16 cellular contexts compared by ENCODE assay signal in genomic region chr2:75134802-75135201, GRCh38.
DNase-seq lines count a peak whose midpoint lies in the region; ATAC-seq and TF ChIP-seq lines count a peak whose summit lies in the region.
"Had no signal": no experiment of that assay in that cellular context is flagged by ENCODE, and none has a peak within 500 bp of the region (broad histone marks: within the 10 kb centered on the region; RNA-seq: fewer than 3 reads in every experiment).

No MANE protein-coding gene starts in this region.

- peak overlapping the region; percentile 24 for H3K9ac ChIP-seq in adipocyte (ENCODE audit: low read length)
- H3K9ac ChIP-seq: BLaER1 had no signal

- H3K9me3 ChIP-seq in A673 (ENCODE audit: low read depth, low read length, poor library complexity, severe bottlenecking) (no peaks in the 10 kb centered on the region), adipocyte (ENCODE audit: control insufficient read depth, low read length) (no peaks in the 10 kb centered on the region)
- H3K9me3 ChIP-seq: A549, BLaER1 had no signal

- no peak for DNase-seq in A673 (ENCODE audit: low spot score)
- no peak for DNase-seq in adipocyte (ENCODE audit: low read depth)
- DNase-seq in left kidney (ENCODE audit: low read depth, low spot score) = peak; percentile 62
- no peak for DNase-seq in activated T-cell treated with anti-CD3 and anti-CD28 coated beads, Interleukin-2, amount 50 U/mL, for 72 hours
- no peak for DNase-seq in D341Med (ENCODE audit: low spot score)
- no peak for DNase-seq in stimulated activated naive CD8-positive, alpha-beta T cell treated with anti-CD3 and anti-CD28 coated beads, Interleukin-15, amount 100 ng/mL, for 72 hours
- DNase-seq: CD4-positive, alpha-beta memory T cell; DND-41; H9 had no signal

- no peaks in the 10 kb centered on the region for H3K9me3 Mint-ChIP-seq in nephron
- no peaks in the 10 kb centered on the region for H3K9me3 Mint-ChIP-seq in activated T-cell treated with anti-CD3 and anti-CD28 coated beads, Interleukin-2, amount 50 U/mL, for 72 hours
- H3K9me3 Mint-ChIP-seq in stimulated activated naive CD8-positive, alpha-beta T cell treated with anti-CD3 and anti-CD28 coated beads, Interleukin-15, amount 100 ng/mL, for 72 hours = no peaks in the 10 kb centered on the region
- H3K9me3 Mint-ChIP-seq: CD14-positive monocyte; CD4-positive, alpha-beta memory T cell; H9 had no signal

- POLR2A ChIA-PET in A673 (lab: Charles Lee; ENCODE audit: low non-redundant PET) = interaction anchor here (0.6 kb wide), 1 partner anchor 293 kb away, joined by 3 read pairs; no protein-coding TSS in a partner anchor

- no peak for TF ChIP-seq CTCF in A673 (conservative IDR thresholded peaks at IDR 0.05; ENCODE audit: low read depth, low read length)
- no peak for TF ChIP-seq CTCF in nephron (IDR thresholded peaks at IDR 0.05; ENCODE audit: unreplicated experiment in 3 of 3)

- H3K36me3 ChIP-seq in A673 (ENCODE audit: insufficient read depth, low read length, poor library complexity, severe bottlenecking) = no peaks in the 10 kb centered on the region
- H3K36me3 ChIP-seq in adipocyte (ENCODE audit: control insufficient read depth, insufficient read depth, low read length, severe bottlenecking) = no peaks in the 10 kb centered on the region
- H3K36me3 ChIP-seq: BLaER1 had no signal

- ATAC-seq in activated T-cell treated with anti-CD3 and anti-CD28 coated beads, Interleukin-2, amount 50 U/mL, for 72 hours (replicated peaks in 1 of 2) = no peak
- ATAC-seq in stimulated activated naive CD8-positive, alpha-beta T cell treated with anti-CD3 and anti-CD28 coated beads, Interleukin-15, amount 100 ng/mL, for 72 hours = no peak
- ATAC-seq in HG02981 (IDR thresholded peaks at IDR 0.05; ENCODE audit: unreplicated experiment) = no peak
- ATAC-seq: A549 had no signal

- H3K27me3 ChIP-seq in A673 (replicated peaks; ENCODE audit: insufficient read depth, low read depth, low read length, poor library complexity) (no peaks in the 10 kb centered on the region), adipocyte (replicated peaks; ENCODE audit: control insufficient read depth, insufficient read depth, low read length) (no peaks in the 10 kb centered on the region)
- H3K27me3 ChIP-seq: BLaER1 had no signal

- peak overlapping the region; percentile 87 to 95 (median 94) for H3K27ac Mint-ChIP-seq in nephron
- no peak overlapping the region for H3K27ac Mint-ChIP-seq in activated T-cell treated with anti-CD3 and anti-CD28 coated beads, Interleukin-2, amount 50 U/mL, for 72 hours
- no peak overlapping the region for H3K27ac Mint-ChIP-seq in stimulated activated naive CD8-positive, alpha-beta T cell treated with anti-CD3 and anti-CD28 coated beads, Interleukin-15, amount 100 ng/mL, for 72 hours
- H3K27ac Mint-ChIP-seq: CD14-positive monocyte; CD4-positive, alpha-beta memory T cell; H9 had no signal

- CTCF ChIA-PET in A673 (lab: Charles Lee) = no interaction called here

- no peaks in the 10 kb centered on the region for H3K27me3 Mint-ChIP-seq in nephron (ENCODE audit: low read depth)
- no peaks in the 10 kb centered on the region for H3K27me3 Mint-ChIP-seq in activated T-cell treated with anti-CD3 and anti-CD28 coated beads, Interleukin-2, amount 50 U/mL, for 72 hours (ENCODE audit: low read depth)
- H3K27me3 Mint-ChIP-seq in stimulated activated naive CD8-positive, alpha-beta T cell treated with anti-CD3 and anti-CD28 coated beads, Interleukin-15, amount 100 ng/mL, for 72 hours = no peaks in the 10 kb centered on the region
- H3K27me3 Mint-ChIP-seq: CD4-positive, alpha-beta memory T cell had no signal

- peak overlapping the region; percentile 56 for H3K27ac ChIP-seq in A673 (ENCODE audit: low read depth, low read length, poor library complexity, severe bottlenecking)
- H3K27ac ChIP-seq: 22Rv1, A549, BLaER1, HL-60 had no signal

- H3K4me3 ChIP-seq in A673 (ENCODE audit: low read depth, low read length, poor library complexity, severe bottlenecking) = no peak overlapping the region
- peak overlapping the region; percentile 53 for H3K4me3 ChIP-seq in adipocyte (ENCODE audit: low read length)
- H3K4me3 ChIP-seq: A549, BLaER1 had no signal

- H3K4me1 ChIP-seq in A673 (ENCODE audit: insufficient read depth, low read length, poor library complexity, severe bottlenecking) (peaks cover 21% of the 10 kb centered on the region), adipocyte (ENCODE audit: control insufficient read depth, insufficient read depth, low read length) (peaks cover 32% of the 10 kb centered on the region)
- H3K4me1 ChIP-seq: A549, BLaER1 had no signal

- intact Hi-C loops in A673 (cut with micrococcal nuclease; ENCODE audit: unreplicated experiment) = no loop called here

- H3K36me3 Mint-ChIP-seq in nephron (ENCODE audit: low read depth) = no peaks in the 10 kb centered on the region
- H3K36me3 Mint-ChIP-seq in activated T-cell treated with anti-CD3 and anti-CD28 coated beads, Interleukin-2, amount 50 U/mL, for 72 hours (ENCODE audit: insufficient read depth in 2 of 2) = no peaks in the 10 kb centered on the region
- H3K36me3 Mint-ChIP-seq: CD14-positive monocyte; CD4-positive, alpha-beta memory T cell had no signal

- BruUV-seq in A673 (replicated peaks; lab: Mats Ljungman, UMichigan) = no TSS peak

- H3K4me3 Mint-ChIP-seq in nephron = peak overlapping the region in 1 of 3 experiments; percentile 1
- H3K4me3 Mint-ChIP-seq in activated T-cell treated with anti-CD3 and anti-CD28 coated beads, Interleukin-2, amount 50 U/mL, for 72 hours = no peak overlapping the region
- H3K4me3 Mint-ChIP-seq in stimulated activated naive CD8-positive, alpha-beta T cell treated with anti-CD3 and anti-CD28 coated beads, Interleukin-15, amount 100 ng/mL, for 72 hours = no peak overlapping the region
- H3K4me3 Mint-ChIP-seq: CD14-positive monocyte; CD4-positive, alpha-beta memory T cell; H9 had no signal

- peaks cover 37% of the 10 kb centered on the region for H3K4me1 Mint-ChIP-seq in nephron
- H3K4me1 Mint-ChIP-seq in activated T-cell treated with anti-CD3 and anti-CD28 coated beads, Interleukin-2, amount 50 U/mL, for 72 hours (ENCODE audit: low read depth) = no peaks in the 10 kb centered on the region
- no peaks in the 10 kb centered on the region for H3K4me1 Mint-ChIP-seq in stimulated activated naive CD8-positive, alpha-beta T cell treated with anti-CD3 and anti-CD28 coated beads, Interleukin-15, amount 100 ng/mL, for 72 hours
- H3K4me1 Mint-ChIP-seq: CD14-positive monocyte; CD4-positive, alpha-beta memory T cell had no signal

Comparison
In these comparisons a context has a peak if more than half of its experiments do, and no peak if none do; other contexts are left out.
1. H3K27ac Mint-ChIP-seq: peak in nephron (3 of 3); none in activated T-cell treated with anti-CD3 and anti-CD28 coated beads, Interleukin-2, amount 50 U/mL, for 72 hours (single experiment) and stimulated activated naive CD8-positive, alpha-beta T cell treated with anti-CD3 and anti-CD28 coated beads, Interleukin-15, amount 100 ng/mL, for 72 hours (0 of 2).